11 cellular contexts compared by ENCODE assay signal in the genomic region with DNA sequence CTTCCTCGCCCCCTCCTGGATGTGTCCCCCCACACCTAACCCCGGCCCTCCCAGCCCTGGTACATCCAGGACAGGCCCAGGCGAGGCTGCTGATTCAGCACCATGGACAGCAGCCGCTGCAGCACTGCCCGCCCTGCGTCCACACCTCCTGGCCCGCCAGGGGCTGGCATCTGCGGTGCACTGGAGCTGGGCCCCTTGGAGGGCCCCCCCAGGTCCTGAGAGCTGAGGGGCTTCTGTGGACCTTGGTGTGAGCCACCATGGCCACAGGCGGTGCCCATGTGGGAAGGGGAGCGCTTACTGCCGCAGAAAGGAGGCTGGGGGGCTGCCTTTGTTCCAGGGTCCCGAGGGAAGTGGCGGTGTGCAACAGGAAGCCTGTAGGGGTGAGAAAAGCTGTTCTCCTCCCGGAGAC. TPM values are rescaled to one million over a fixed set of nuclear protein-coding genes. Genes with fewer than 3 reads are reported as not detected.
DNase-seq lines count a peak whose midpoint lies in the region; ATAC-seq and TF ChIP-seq lines count a peak whose summit lies in the region.
"Had no signal": no experiment of that assay in that cellular context is flagged by ENCODE, and none has a peak within 500 bp of the region (broad histone marks: within the 10 kb centered on the region; RNA-seq: fewer than 3 reads in every experiment).

No MANE protein-coding gene starts in this region.

- H3K14ac ChIP-seq in trophoblast cell (ENCODE audit: low read length), result no peak overlapping the region

- H2AFZ ChIP-seq in trophoblast cell (ENCODE audit: insufficient read depth, low read length, poor library complexity), result no peak overlapping the region

- no peak overlapping the region for H2BK120ac ChIP-seq in trophoblast cell (ENCODE audit: insufficient read depth, low read length, poor library complexity)

- H3K4me2 ChIP-seq in trophoblast cell (ENCODE audit: low read length), result no peak overlapping the region

- no peak overlapping the region for H3K23ac ChIP-seq in trophoblast cell (ENCODE audit: low read length)

- TF ChIP-seq CTCF in BE2C (IDR thresholded peaks at IDR 0.05; ENCODE audit: low read depth, low read length) (no peak), vagina (IDR thresholded peaks at IDR 0.05) (no peak)

- no peak overlapping the region for H3K4ac ChIP-seq in trophoblast cell (ENCODE audit: low read depth, low read length)

- no CpG with 5 or more reads among the region's 14 CpGs for WGBS in trophoblast cell (ENCODE audit: extremely low coverage, insufficient coverage, insufficient read length)

- H3K9me3 ChIP-seq in trophoblast cell (ENCODE audit: insufficient read depth, low read depth, low read length), result peaks cover 1% of the 10 kb centered on the region
- H3K9me3 ChIP-seq in BE2C, result no peaks in the 10 kb centered on the region; the same call in 1 of the 2 replicates
- H3K9me3 ChIP-seq in vagina, result no peaks in the 10 kb centered on the region
- H3K9me3 ChIP-seq: Caco-2 had no signal

- no peak for ATAC-seq in HG03342 (IDR thresholded peaks at IDR 0.05; ENCODE audit: unreplicated experiment)

- no peak overlapping the region for H4K12ac ChIP-seq in trophoblast cell (ENCODE audit: low read depth, low read length)

- no peak overlapping the region for H2BK12ac ChIP-seq in trophoblast cell (ENCODE audit: low read length)

- no peaks in the 10 kb centered on the region for H3K79me2 ChIP-seq in trophoblast cell (ENCODE audit: control insufficient read depth, insufficient read depth, low read length, poor library complexity)

- no peak overlapping the region for H2BK5ac ChIP-seq in trophoblast cell (ENCODE audit: low read depth, low read length, poor library complexity)

- H3K27me3 ChIP-seq in trophoblast cell (ENCODE audit: insufficient read depth, low read length) (no peaks in the 10 kb centered on the region), BE2C (no peaks in the 10 kb centered on the region), vagina (no peaks in the 10 kb centered on the region)

- intact Hi-C loops in vagina (cut with DNase I), result no loop called here

- no peaks in the 10 kb centered on the region for H3K36me3 ChIP-seq in trophoblast cell (ENCODE audit: control insufficient read depth in 1 of 2, insufficient read depth in 2 of 2, low read length in 2 of 2)
- no peaks in the 10 kb centered on the region for H3K36me3 ChIP-seq in BE2C
- H3K36me3 ChIP-seq in vagina, result no peaks in the 10 kb centered on the region

- H3K27ac ChIP-seq in trophoblast cell (ENCODE audit: low read depth, low read length) (no peak overlapping the region), vagina (no peak overlapping the region)

- TF ChIP-seq POLR2A in erythroblast (IDR thresholded peaks at IDR 0.05; ENCODE audit: low read length) (peak; percentile 6), vagina (IDR thresholded peaks at IDR 0.05) (no peak)

- H3K18ac ChIP-seq in trophoblast cell (ENCODE audit: low read length), result no peak overlapping the region

- no peak overlapping the region for H2AK5ac ChIP-seq in trophoblast cell (ENCODE audit: low read length)

- H3K4me1 ChIP-seq in trophoblast cell (ENCODE audit: control insufficient read depth in 1 of 2, insufficient read depth in 2 of 2, low read length in 2 of 2) (peaks cover 2 to 3% of the 10 kb centered on the region in 2 experiments), BE2C (peaks cover 2% of the 10 kb centered on the region), vagina (peaks cover under 1% of the 10 kb centered on the region)
- H3K4me1 ChIP-seq: Caco-2 had no signal

- H3K4me3 ChIP-seq in trophoblast cell (ENCODE audit: low read depth, low read length), result no peak overlapping the region
- H3K4me3 ChIP-seq in BE2C (ENCODE audit: low read depth, low read length), result no peak overlapping the region
- no peak overlapping the region for H3K4me3 ChIP-seq in vagina

- H3K79me1 ChIP-seq in trophoblast cell (ENCODE audit: low read length), result peaks cover 2% of the 10 kb centered on the region

- H4K91ac ChIP-seq in trophoblast cell (ENCODE audit: low read depth, low read length), result no peak overlapping the region

- H3K9ac ChIP-seq in trophoblast cell (ENCODE audit: low read length), result no peak overlapping the region

- DNase-seq in A172 (ENCODE audit: low spot score) (peak; percentile 37), HPDE6-E6E7 (ENCODE audit: extremely low spot score) (peak; percentile 32), erythroblast (lab: John Stamatoyannopoulos, UW) (peak; percentile 48 to 72), trophoblast cell (peak; percentile 21 to 74), BE2C (no peak), vagina (ENCODE audit: extremely low spot score in 2 of 2) (no peak)
- peak; percentile 49 for DNase-seq in activated CD4-positive, alpha-beta T cell treated with anti-CD3 and anti-CD28 coated beads, Interleukin-2, amount 50 U/mL, for 1 hour

- no peak overlapping the region for H4K8ac ChIP-seq in trophoblast cell (ENCODE audit: low read depth, low read length)

RNA-seq across cellular contexts. Expression of a gene that starts 35.9 kb away (rescaled TPM):
- 2.0 and 3.4 TPM in 2 replicates for total RNA-seq in A172 (2014; rRNA removed; shearing (Covaris generic))
- polyA plus RNA-seq in trophoblast cell (2013), result 0.53 and 0.56 TPM in 2 replicates
- polyA plus RNA-seq in BE2C (2012; ENCODE audit: insufficient read depth, insufficient read length, low read depth), result 3.6 TPM
- 10.8 TPM for total RNA-seq in vagina

RNA-seq across cellular contexts. Expression of a gene that starts 36.3 kb away (rescaled TPM):
- 2.9 and 4.3 TPM in 2 replicates for total RNA-seq in A172 (2014; rRNA removed; shearing (Covaris generic))
- not detected in 2 replicates for polyA plus RNA-seq in trophoblast cell (2013)
- not detected for polyA plus RNA-seq in BE2C (2012; ENCODE audit: insufficient read depth, insufficient read length, low read depth)
- not detected for total RNA-seq in vagina
- total RNA-seq: Caco-2; mononuclear cell; T-helper 2 cell treated with Interferon-gamma antibody and Interleukin-4, amounts not matched to agents 100 ng/mL and 5 ng/mL, for 36 hours had no signal

RNA-seq across cellular contexts. Expression of a gene that starts 41.2 kb away (rescaled TPM):
- total RNA-seq in A172 (2014; rRNA removed; shearing (Covaris generic)), result 1.1 TPM in 1 of 2 replicates, not detected in the other
- polyA plus RNA-seq in trophoblast cell (2013), result not detected in 2 replicates
- polyA plus RNA-seq in BE2C (2012; ENCODE audit: insufficient read depth, insufficient read length, low read depth), result not detected
- total RNA-seq in vagina, result 59.7 TPM
- total RNA-seq: Caco-2; mononuclear cell; T-helper 2 cell treated with Interferon-gamma antibody and Interleukin-4, amounts not matched to agents 100 ng/mL and 5 ng/mL, for 36 hours had no signal

RNA-seq across cellular contexts. Expression of a gene that starts 51.7 kb away (rescaled TPM):
- 2.1 and 4.0 TPM in 2 replicates for total RNA-seq in A172 (2014; rRNA removed; shearing (Covaris generic))
- not detected in 2 replicates for polyA plus RNA-seq in trophoblast cell (2013)
- polyA plus RNA-seq in BE2C (2012; ENCODE audit: insufficient read depth, insufficient read length, low read depth), result not detected
- total RNA-seq in vagina, result 70.0 TPM
- total RNA-seq: Caco-2; mononuclear cell; T-helper 2 cell treated with Interferon-gamma antibody and Interleukin-4, amounts not matched to agents 100 ng/mL and 5 ng/mL, for 36 hours had no signal

Comparison
In these comparisons a context has a peak if more than half of its experiments do, and no peak if none do; other contexts are left out.
1. DNase-seq: peak in A172 (single experiment), HPDE6-E6E7 (single experiment), activated CD4-positive, alpha-beta T cell treated with anti-CD3 and anti-CD28 coated beads, Interleukin-2, amount 50 U/mL, for 1 hour (single experiment), erythroblast (2 of 2) and trophoblast cell (2 of 2); none in BE2C (single experiment) and vagina (0 of 2).
2. RNA of a gene that starts 41.2 kb away (total RNA-seq): 59.7 TPM in vagina (single experiment); 1.1 TPM in A172; every median in the first group is over 10 times any median in the second.